8 cellular contexts compared by ENCODE assay signal in the genomic region with DNA sequence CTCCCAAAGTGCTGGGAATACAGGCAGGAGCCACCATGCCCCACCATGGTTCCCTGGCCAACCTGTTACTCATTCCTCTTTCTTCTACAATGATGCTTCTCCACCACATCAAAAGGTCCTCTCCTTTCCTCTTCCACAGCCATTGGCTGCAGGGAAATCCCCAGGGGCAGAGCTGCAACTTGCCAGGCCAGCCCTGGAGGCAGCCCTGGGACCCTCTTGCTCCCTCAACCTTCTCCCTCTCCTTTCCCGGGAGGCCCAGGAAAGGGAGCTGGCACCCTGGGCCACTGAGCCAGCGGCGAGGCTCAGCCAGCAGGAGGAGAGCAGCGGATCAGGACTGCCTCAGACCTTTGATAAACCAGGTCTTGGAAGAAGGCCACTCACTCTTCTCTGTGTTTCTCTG. TPM values are rescaled to one million over a fixed set of nuclear protein-coding genes. Genes with fewer than 3 reads are reported as not detected.
DNase-seq lines count a peak whose midpoint lies in the region; ATAC-seq, FAIRE-seq and TF ChIP-seq lines count a peak whose summit lies in the region.
"Not testable (repeated sequence)": the region's sequence is repeated elsewhere in the genome, so short reads cannot be mapped to it uniquely, and the experiment has no call there.

No MANE protein-coding gene starts in this region.

- intact Hi-C loops in activated B cell treated with CpG ODN at 0.5 μM for 24 hours (cut with micrococcal nuclease): loop anchor here (1.0 to 5.0 kb wide), 2 partner anchors 15 to 49 kb away; a partner anchor contains a TSS

- CTCF ChIA-PET in activated B cell treated with CpG ODN at 0.5 μM for 24 hours (lab: Charles Lee): not testable (repeated sequence)

- H3K27me3 Mint-ChIP-seq in activated B cell treated with CpG ODN at 0.5 μM for 24 hours; naive thymus-derived CD8-positive, alpha-beta T cell: not testable (repeated sequence)
- peaks cover 11% of the 10 kb centered on the region for H3K27me3 Mint-ChIP-seq in activated T-cell treated with anti-CD3 and anti-CD28 coated beads, Interleukin-2, amount 50 U/mL, for 72 hours (ENCODE audit: low read depth)
- H3K27me3 Mint-ChIP-seq in stimulated activated naive CD8-positive, alpha-beta T cell treated with anti-CD3 and anti-CD28 coated beads, Interleukin-15, amount 100 ng/mL, for 72 hours: peaks cover 29% of the 10 kb centered on the region

- H3K4me3 Mint-ChIP-seq in activated B cell treated with CpG ODN at 0.5 μM for 24 hours: peak overlapping the region; percentile 60
- H3K4me3 Mint-ChIP-seq in activated T-cell treated with anti-CD3 and anti-CD28 coated beads, Interleukin-2, amount 50 U/mL, for 72 hours: peak overlapping the region; percentile 64 to 80
- peak overlapping the region; percentile 69 to 90 (median 81) for H3K4me3 Mint-ChIP-seq in naive thymus-derived CD8-positive, alpha-beta T cell
- peak overlapping the region; percentile 68 to 78 for H3K4me3 Mint-ChIP-seq in stimulated activated naive CD8-positive, alpha-beta T cell treated with anti-CD3 and anti-CD28 coated beads, Interleukin-15, amount 100 ng/mL, for 72 hours

- ATAC-seq in HG02885 (IDR thresholded peaks at IDR 0.05; ENCODE audit: poor library complexity, unreplicated experiment): peak; percentile 18
- ATAC-seq in activated B cell treated with CpG ODN at 0.5 μM for 24 hours (ENCODE audit: low read depth): peak; percentile 12
- ATAC-seq in activated T-cell treated with anti-CD3 and anti-CD28 coated beads, Interleukin-2, amount 50 U/mL, for 72 hours (replicated peaks in 1 of 2): peak; percentile 44 to 60
- not testable (repeated sequence) for ATAC-seq in naive thymus-derived CD8-positive, alpha-beta T cell
- peak; percentile 69 for ATAC-seq in stimulated activated naive CD8-positive, alpha-beta T cell treated with anti-CD3 and anti-CD28 coated beads, Interleukin-15, amount 100 ng/mL, for 72 hours

- H3K27ac ChIP-seq in coronary artery: not testable (repeated sequence)

- not testable (repeated sequence) for DNase-seq in GM12891 (ENCODE audit: insufficient read length, low spot score); activated B cell treated with CpG ODN at 0.5 μM for 24 hours; naive thymus-derived CD8-positive, alpha-beta T cell
- DNase-seq in M059J (ENCODE audit: low read depth) (peak; percentile 12), coronary artery (ENCODE audit: low spot score) (peak; percentile 40)
- DNase-seq in activated T-cell treated with anti-CD3 and anti-CD28 coated beads, Interleukin-2, amount 50 U/mL, for 72 hours: peak; percentile 22 to 30
- DNase-seq in stimulated activated naive CD8-positive, alpha-beta T cell treated with anti-CD3 and anti-CD28 coated beads, Interleukin-15, amount 100 ng/mL, for 72 hours: peak in 1 of 2 donors; percentile 33

- FAIRE-seq in GM12891 (lab: Jason Lieb, UNC): peak; percentile 87

- not testable (repeated sequence) for H3K4me3 ChIP-seq in coronary artery

- H3K36me3 Mint-ChIP-seq in activated B cell treated with CpG ODN at 0.5 μM for 24 hours (ENCODE audit: low read depth); activated T-cell treated with anti-CD3 and anti-CD28 coated beads, Interleukin-2, amount 50 U/mL, for 72 hours (ENCODE audit: insufficient read depth in 2 of 2); naive thymus-derived CD8-positive, alpha-beta T cell: not testable (repeated sequence)

- H3K4me1 Mint-ChIP-seq in activated B cell treated with CpG ODN at 0.5 μM for 24 hours: peaks cover 39% of the 10 kb centered on the region
- H3K4me1 Mint-ChIP-seq in activated T-cell treated with anti-CD3 and anti-CD28 coated beads, Interleukin-2, amount 50 U/mL, for 72 hours (ENCODE audit: low read depth): peaks cover 51% of the 10 kb centered on the region
- H3K4me1 Mint-ChIP-seq in naive thymus-derived CD8-positive, alpha-beta T cell: peaks cover 27 to 52% (median 49%) of the 10 kb centered on the region in 4 donors
- H3K4me1 Mint-ChIP-seq in stimulated activated naive CD8-positive, alpha-beta T cell treated with anti-CD3 and anti-CD28 coated beads, Interleukin-15, amount 100 ng/mL, for 72 hours: peaks cover 52% of the 10 kb centered on the region

- TF ChIP-seq POLR2A in GM12891 (IDR thresholded peaks at IDR 0.05; ENCODE audit: low read depth, low read length): not testable (repeated sequence)

- H3K9me3 Mint-ChIP-seq in activated B cell treated with CpG ODN at 0.5 μM for 24 hours; activated T-cell treated with anti-CD3 and anti-CD28 coated beads, Interleukin-2, amount 50 U/mL, for 72 hours; naive thymus-derived CD8-positive, alpha-beta T cell; stimulated activated naive CD8-positive, alpha-beta T cell treated with anti-CD3 and anti-CD28 coated beads, Interleukin-15, amount 100 ng/mL, for 72 hours: not testable (repeated sequence)

- POLR2A ChIA-PET in activated B cell treated with CpG ODN at 0.5 μM for 24 hours (lab: Charles Lee): interaction anchor here (1.0 to 2.2 kb wide), 3 partner anchors 51 to 271 kb away, joined by 5 to 6 read pairs (median 6); a partner anchor contains a TSS
- POLR2A ChIA-PET in naive thymus-derived CD8-positive, alpha-beta T cell (lab: Charles Lee): interaction anchor here (0.7 kb wide), 1 partner anchor 1001 kb away, joined by 4 read pairs; no protein-coding TSS in a partner anchor

- peak overlapping the region; percentile 84 for H3K27ac Mint-ChIP-seq in activated B cell treated with CpG ODN at 0.5 μM for 24 hours
- H3K27ac Mint-ChIP-seq in activated T-cell treated with anti-CD3 and anti-CD28 coated beads, Interleukin-2, amount 50 U/mL, for 72 hours: peak overlapping the region; percentile 88
- peak overlapping the region; percentile 17 to 89 (median 69) for H3K27ac Mint-ChIP-seq in naive thymus-derived CD8-positive, alpha-beta T cell
- H3K27ac Mint-ChIP-seq in stimulated activated naive CD8-positive, alpha-beta T cell treated with anti-CD3 and anti-CD28 coated beads, Interleukin-15, amount 100 ng/mL, for 72 hours: not testable (repeated sequence)

- not testable (repeated sequence) for TF ChIP-seq CTCF in activated B cell treated with CpG ODN at 0.5 μM for 24 hours (IDR thresholded peaks at IDR 0.05); coronary artery (IDR thresholded peaks at IDR 0.05)

RNA-seq across cellular contexts. Expression of a gene that starts 51.1 kb away (rescaled TPM):
- polyA plus RNA-seq in GM12891 (2012; ENCODE audit: low read depth, missing spikeins): 155 TPM
- 188 and 239 TPM in 2 replicates for total RNA-seq in M059J (2014; rRNA removed; shearing (Covaris generic))
- 49.5 and 49.9 TPM in 2 replicates for total RNA-seq in activated B cell treated with CpG ODN at 0.5 μM for 24 hours
- total RNA-seq in activated T-cell treated with anti-CD3 and anti-CD28 coated beads, Interleukin-2, amount 50 U/mL, for 72 hours: 100 to 1,000 TPM; 193 to 201 TPM
- 10 to 100 TPM in 1 of 2 experiments, 1 to 10 TPM in 1; 8.9 to 10.2 TPM for total RNA-seq in naive thymus-derived CD8-positive, alpha-beta T cell
- 10 to 100 TPM; 13.7 to 17.0 (median 15.9) TPM for polyA plus RNA-seq in naive thymus-derived CD8-positive, alpha-beta T cell
